In genomic region chr5:149932445-149933350, GRCh38 we compare ENCODE assay signal across 12 cellular contexts. TPM values are rescaled to one million over a fixed set of nuclear protein-coding genes. Genes with fewer than 3 reads are reported as not detected.
DNase-seq lines count a peak whose midpoint lies in the region; ATAC-seq and TF ChIP-seq lines count a peak whose summit lies in the region.
"Had no signal": no experiment of that assay in that cellular context is flagged by ENCODE, and none has a peak within 500 bp of the region (broad histone marks: within the 10 kb centered on the region; RNA-seq: fewer than 3 reads in every experiment).

No MANE protein-coding gene starts in this region.

- H3K27me3 ChIP-seq in ACC112 (ENCODE audit: insufficient read depth, low read length) (no peaks in the 10 kb centered on the region), IMR-90 (ENCODE audit: control insufficient read depth, insufficient read depth, low read length) (peaks cover 13% of the 10 kb centered on the region), body of pancreas (no peaks in the 10 kb centered on the region)
- H3K27me3 ChIP-seq: vagina had no signal

- H3K4me1 ChIP-seq in ACC112 (ENCODE audit: control insufficient read depth, insufficient read depth, low read length, unreplicated experiment) = peaks cover 25% of the 10 kb centered on the region
- peaks cover 3% of the 10 kb centered on the region for H3K4me1 ChIP-seq in IMR-90 (ENCODE audit: control insufficient read depth, insufficient read depth, low read length)
- H3K4me1 ChIP-seq in body of pancreas = peaks cover 6% of the 10 kb centered on the region

- TF ChIP-seq POLR2A in IMR-90 (IDR thresholded peaks at IDR 0.05; ENCODE audit: low read depth, low read length) (no peak), body of pancreas (IDR thresholded peaks at IDR 0.05) (no peak)

- no peak overlapping the region for H2BK20ac ChIP-seq in IMR-90 (ENCODE audit: low read depth, low read length)

- H3K36me3 Mint-ChIP-seq in activated T-helper 1 cell treated with anti-CD3 and anti-CD28 coated beads, Interleukin-12 subunit alpha, Interleukin-12 subunit beta, Interleukin-2, Interleukin-4 antibody, amounts not matched to agents 30 ng/mL and 10 ng/mL and 1 ng/mL, durations not matched to agents 14 hours and 24 hours and 36 hours (ENCODE audit: low read depth) = no peaks in the 10 kb centered on the region
- H3K36me3 Mint-ChIP-seq: CD8-positive, alpha-beta T cell had no signal

- no peak for TF ChIP-seq RAD21 in IMR-90 (IDR thresholded peaks at IDR 0.05; ENCODE audit: low read length)

- dilution Hi-C loops in IMR-90 (cut with HindIII; ENCODE audit: low sequenced_read_pairs, unreplicated experiment) = no loop called here

- TF ChIP-seq CTCF in IMR-90 (conservative IDR thresholded peaks at IDR 0.05; ENCODE audit: low read depth, low read length) = no peak
- TF ChIP-seq CTCF in body of pancreas (IDR thresholded peaks at IDR 0.05) = peak in 6 of 7 experiments; percentile 39 to 53 (median 44)

- no peak overlapping the region for H3K18ac ChIP-seq in IMR-90 (ENCODE audit: low read depth, low read length)

- H3K14ac ChIP-seq in IMR-90 (replicated peaks; ENCODE audit: low read depth, low read length) = no peak overlapping the region

- no peak overlapping the region for H3K27ac Mint-ChIP-seq in activated T-helper 1 cell treated with anti-CD3 and anti-CD28 coated beads, Interleukin-12 subunit alpha, Interleukin-12 subunit beta, Interleukin-2, Interleukin-4 antibody, amounts not matched to agents 30 ng/mL and 10 ng/mL and 1 ng/mL, durations not matched to agents 14 hours and 24 hours and 36 hours
- H3K27ac Mint-ChIP-seq: CD8-positive, alpha-beta T cell; IgD-negative memory B cell had no signal

- peaks cover 8% of the 10 kb centered on the region for H3K4me1 Mint-ChIP-seq in activated T-helper 1 cell treated with anti-CD3 and anti-CD28 coated beads, Interleukin-12 subunit alpha, Interleukin-12 subunit beta, Interleukin-2, Interleukin-4 antibody, amounts not matched to agents 30 ng/mL and 10 ng/mL and 1 ng/mL, durations not matched to agents 14 hours and 24 hours and 36 hours (ENCODE audit: low read depth)

- H2BK15ac ChIP-seq in IMR-90 (ENCODE audit: low read depth, low read length) = no peak overlapping the region

- POLR2A ChIA-PET in IMR-90 (lab: Charles Lee; ENCODE audit: unreplicated experiment) = no interaction called here

- H3K27me3 Mint-ChIP-seq in activated T-helper 1 cell treated with anti-CD3 and anti-CD28 coated beads, Interleukin-12 subunit alpha, Interleukin-12 subunit beta, Interleukin-2, Interleukin-4 antibody, amounts not matched to agents 30 ng/mL and 10 ng/mL and 1 ng/mL, durations not matched to agents 14 hours and 24 hours and 36 hours (ENCODE audit: insufficient read depth) = peaks cover 11% of the 10 kb centered on the region

- no peaks in the 10 kb centered on the region for H3K9me3 Mint-ChIP-seq in activated T-helper 1 cell treated with anti-CD3 and anti-CD28 coated beads, Interleukin-12 subunit alpha, Interleukin-12 subunit beta, Interleukin-2, Interleukin-4 antibody, amounts not matched to agents 30 ng/mL and 10 ng/mL and 1 ng/mL, durations not matched to agents 14 hours and 24 hours and 36 hours
- H3K9me3 Mint-ChIP-seq: CD8-positive, alpha-beta T cell; IgD-negative memory B cell had no signal

- H4K8ac ChIP-seq in IMR-90 (ENCODE audit: low read depth in 2 of 2, low read length in 2 of 2) = no peak overlapping the region

- ATAC-seq in IMR-90 (ENCODE audit: low read depth) = no peak
- no peak for ATAC-seq in body of pancreas
- ATAC-seq in left lobe of liver = peak; percentile 71
- ATAC-seq in GM19328 (IDR thresholded peaks at IDR 0.05; ENCODE audit: unreplicated experiment) = no peak
- ATAC-seq: CD8-positive, alpha-beta T cell had no signal

- H4K20me1 ChIP-seq in IMR-90 (ENCODE audit: insufficient read depth, low read length) = no peaks in the 10 kb centered on the region

- H4K91ac ChIP-seq in IMR-90 (ENCODE audit: insufficient read depth, low read depth, low read length) = no peak overlapping the region

- no peak overlapping the region for H2AK9ac ChIP-seq in IMR-90 (replicated peaks; ENCODE audit: low read depth, low read length, poor library complexity)

- peaks cover 8% of the 10 kb centered on the region for H3K9me1 ChIP-seq in IMR-90 (ENCODE audit: insufficient read depth, low read length)

- no peak overlapping the region for H2AK5ac ChIP-seq in IMR-90 (ENCODE audit: low read depth, low read length)

- DNase-seq in IMR-90 (no peak), body of pancreas (peak; percentile 13 to 46 (median 28)), left lobe of liver (ENCODE audit: low spot score) (no peak), SW 1271 (lab: John Stamatoyannopoulos, UW) (no peak), UCSD-AML1 (lab: John Stamatoyannopoulos, UW; ENCODE audit: unreplicated experiment) (no peak)
- no peak for DNase-seq in activated T-helper 1 cell treated with anti-CD3 and anti-CD28 coated beads, Interleukin-12 subunit alpha, Interleukin-12 subunit beta, Interleukin-2, Interleukin-4 antibody, amounts not matched to agents 30 ng/mL and 10 ng/mL and 1 ng/mL, durations not matched to agents 14 hours and 24 hours and 36 hours (ENCODE audit: low spot score)
- DNase-seq: CD8-positive, alpha-beta T cell; left cardiac atrium had no signal

- in situ Hi-C loops in IMR-90 (cut with MboI; ENCODE audit: low sequenced_read_pairs) = no loop called here

- no peak overlapping the region for H3K23ac ChIP-seq in IMR-90 (ENCODE audit: low read depth, low read length)

- H3K79me2 ChIP-seq in ACC112 (ENCODE audit: control insufficient read depth, insufficient read depth, low read length, unreplicated experiment) = no peaks in the 10 kb centered on the region

- no peak overlapping the region for H2BK5ac ChIP-seq in IMR-90 (ENCODE audit: low read depth, low read length, poor library complexity, severe bottlenecking)

- H3K27ac ChIP-seq in ACC112 (ENCODE audit: low read depth, low read length) = no peak overlapping the region
- no peak overlapping the region for H3K27ac ChIP-seq in IMR-90 (ENCODE audit: insufficient read depth, low read length)
- H3K27ac ChIP-seq in body of pancreas = no peak overlapping the region
- H3K27ac ChIP-seq: vagina had no signal

- H3K4me3 Mint-ChIP-seq in activated T-helper 1 cell treated with anti-CD3 and anti-CD28 coated beads, Interleukin-12 subunit alpha, Interleukin-12 subunit beta, Interleukin-2, Interleukin-4 antibody, amounts not matched to agents 30 ng/mL and 10 ng/mL and 1 ng/mL, durations not matched to agents 14 hours and 24 hours and 36 hours = no peak overlapping the region
- H3K4me3 Mint-ChIP-seq: CD8-positive, alpha-beta T cell; IgD-negative memory B cell had no signal

- H3K9me3 ChIP-seq in IMR-90 (ENCODE audit: control insufficient read depth, insufficient read depth, low read length) (no peaks in the 10 kb centered on the region), body of pancreas (no peaks in the 10 kb centered on the region)
- H3K9me3 ChIP-seq: vagina had no signal

- peak overlapping the region; percentile 40; the same call in 1 of the 2 replicates for H3K4me3 ChIP-seq in ACC112 (ENCODE audit: low read depth, low read length)
- no peak overlapping the region for H3K4me3 ChIP-seq in IMR-90 (ENCODE audit: insufficient read depth, low read depth, low read length)
- no peak overlapping the region for H3K4me3 ChIP-seq in body of pancreas
- H3K4me3 ChIP-seq: vagina had no signal

- H2AFZ ChIP-seq in ACC112 (ENCODE audit: low read length, unreplicated experiment) = no peak overlapping the region
- no peak overlapping the region for H2AFZ ChIP-seq in IMR-90 (replicated peaks; ENCODE audit: low read length, poor library complexity)

- H3K4ac ChIP-seq in IMR-90 (ENCODE audit: low read depth, low read length) = no peak overlapping the region

- no TSS peak for BruUV-seq in IMR-90 (replicated peaks; lab: Mats Ljungman, UMichigan)

- WGBS in IMR-90 (ENCODE audit: extremely low coverage in 2 of 2, insufficient read length in 1 of 2), 2 experiments = 78% methylated on average over 10 of the region's 25 CpGs; no CpG with 5 or more reads in 1 of the 2 experiments
- WGBS in body of pancreas, 2 donors = 46 to 47% methylated on average over 25 of the region's 25 CpGs

- no peak overlapping the region for H2BK120ac ChIP-seq in IMR-90 (ENCODE audit: low read depth, low read length)

- H3K36me3 ChIP-seq in ACC112 (ENCODE audit: insufficient read depth, low read length) (no peaks in the 10 kb centered on the region), IMR-90 (ENCODE audit: control insufficient read depth, insufficient read depth, low read length) (no peaks in the 10 kb centered on the region), body of pancreas (replicated peaks in 1 of 2; ENCODE audit: insufficient read depth in 1 of 2, low read depth in 2 of 2) (no peaks in the 10 kb centered on the region)
- H3K36me3 ChIP-seq: vagina had no signal

- H3K9ac ChIP-seq in IMR-90 (ENCODE audit: low read depth, low read length) = no peak overlapping the region

- no peaks in the 10 kb centered on the region for H3K79me1 ChIP-seq in IMR-90 (ENCODE audit: low read depth in 1 of 2, low read length in 2 of 2)

- no peak overlapping the region for H3K56ac ChIP-seq in IMR-90 (ENCODE audit: extremely low read depth, insufficient read depth, low read length)

- H3K4me2 ChIP-seq in IMR-90 (ENCODE audit: low read depth, low read length) = no peak overlapping the region

- intact Hi-C loops in IMR-90 (cut with micrococcal nuclease) (no loop called here), body of pancreas (cut with DNase I) (no loop called here)
- intact Hi-C loops in activated T-helper 1 cell treated with anti-CD3 and anti-CD28 coated beads, Interleukin-12 subunit alpha, Interleukin-12 subunit beta, Interleukin-2, Interleukin-4 antibody, amounts not matched to agents 30 ng/mL and 10 ng/mL and 1 ng/mL, durations not matched to agents 14 hours and 24 hours and 36 hours (cut with micrococcal nuclease) = no loop called here

- H4K5ac ChIP-seq in IMR-90 (ENCODE audit: low read depth, low read length) = no peak overlapping the region

- CTCF ChIA-PET in IMR-90 (lab: Yijun Ruan, JAX) = interaction anchor here (0.6 to 1.2 kb wide), 3 partner anchors 19 to 30 kb away, joined by 3 to 4 read pairs (median 3); no protein-coding TSS in a partner anchor

RNA-seq across cellular contexts. Expression of gene PDE6A, which starts 11.9 kb away (rescaled TPM):
- total RNA-seq in IMR-90 (2012; rRNA removed) (not detected in 2 replicates), body of pancreas (not detected), left lobe of liver (not detected)
- not detected in 2 replicates for polyA plus RNA-seq in IMR-90 (2012; rRNA removed)
- not detected in 2 replicates for polyA plus RNA-seq in IMR-90 (2012; cell fraction: cytosol; rRNA removed)
- not detected in 2 replicates for polyA plus RNA-seq in IMR-90 (2012; cell fraction: nucleus; rRNA removed; ENCODE audit: low replicate concordance)
- not detected in 2 replicates for total RNA-seq in activated T-helper 1 cell treated with anti-CD3 and anti-CD28 coated beads, Interleukin-12 subunit alpha, Interleukin-12 subunit beta, Interleukin-2, Interleukin-4 antibody, amounts not matched to agents 30 ng/mL and 10 ng/mL and 1 ng/mL, durations not matched to agents 14 hours and 24 hours and 36 hours
- total RNA-seq: CD8-positive, alpha-beta T cell had no signal

RNA-seq across cellular contexts. Expression of gene SLC26A2, which starts 27.9 kb away (rescaled TPM):
- total RNA-seq in IMR-90 (2012; rRNA removed) (9.9 and 12.8 TPM in 2 replicates), body of pancreas (1 to 10 TPM; 2.3 to 6.5 TPM), left lobe of liver (1.3 TPM)
- 1.5 and 2.2 TPM in 2 replicates for polyA plus RNA-seq in IMR-90 (2012; rRNA removed)
- 0.38 and 0.51 TPM in 2 replicates for polyA plus RNA-seq in IMR-90 (2012; cell fraction: cytosol; rRNA removed)
- 0.26 and 1.9 TPM in 2 replicates for polyA plus RNA-seq in IMR-90 (2012; cell fraction: nucleus; rRNA removed; ENCODE audit: low replicate concordance)
- 9.3 and 9.5 TPM in 2 replicates for total RNA-seq in activated T-helper 1 cell treated with anti-CD3 and anti-CD28 coated beads, Interleukin-12 subunit alpha, Interleukin-12 subunit beta, Interleukin-2, Interleukin-4 antibody, amounts not matched to agents 30 ng/mL and 10 ng/mL and 1 ng/mL, durations not matched to agents 14 hours and 24 hours and 36 hours

Comparison
In these comparisons a context has a peak if more than half of its experiments do, and no peak if none do; other contexts are left out.
1. DNase-seq: peak in body of pancreas (4 of 4); none in IMR-90 (single experiment), left lobe of liver (single experiment), activated T-helper 1 cell treated with anti-CD3 and anti-CD28 coated beads, Interleukin-12 subunit alpha, Interleukin-12 subunit beta, Interleukin-2, Interleukin-4 antibody, amounts not matched to agents 30 ng/mL and 10 ng/mL and 1 ng/mL, durations not matched to agents 14 hours and 24 hours and 36 hours (single experiment), SW 1271 (0 of 2) and UCSD-AML1 (single experiment).